17 cellular contexts compared by ENCODE assay signal in the genomic region with DNA sequence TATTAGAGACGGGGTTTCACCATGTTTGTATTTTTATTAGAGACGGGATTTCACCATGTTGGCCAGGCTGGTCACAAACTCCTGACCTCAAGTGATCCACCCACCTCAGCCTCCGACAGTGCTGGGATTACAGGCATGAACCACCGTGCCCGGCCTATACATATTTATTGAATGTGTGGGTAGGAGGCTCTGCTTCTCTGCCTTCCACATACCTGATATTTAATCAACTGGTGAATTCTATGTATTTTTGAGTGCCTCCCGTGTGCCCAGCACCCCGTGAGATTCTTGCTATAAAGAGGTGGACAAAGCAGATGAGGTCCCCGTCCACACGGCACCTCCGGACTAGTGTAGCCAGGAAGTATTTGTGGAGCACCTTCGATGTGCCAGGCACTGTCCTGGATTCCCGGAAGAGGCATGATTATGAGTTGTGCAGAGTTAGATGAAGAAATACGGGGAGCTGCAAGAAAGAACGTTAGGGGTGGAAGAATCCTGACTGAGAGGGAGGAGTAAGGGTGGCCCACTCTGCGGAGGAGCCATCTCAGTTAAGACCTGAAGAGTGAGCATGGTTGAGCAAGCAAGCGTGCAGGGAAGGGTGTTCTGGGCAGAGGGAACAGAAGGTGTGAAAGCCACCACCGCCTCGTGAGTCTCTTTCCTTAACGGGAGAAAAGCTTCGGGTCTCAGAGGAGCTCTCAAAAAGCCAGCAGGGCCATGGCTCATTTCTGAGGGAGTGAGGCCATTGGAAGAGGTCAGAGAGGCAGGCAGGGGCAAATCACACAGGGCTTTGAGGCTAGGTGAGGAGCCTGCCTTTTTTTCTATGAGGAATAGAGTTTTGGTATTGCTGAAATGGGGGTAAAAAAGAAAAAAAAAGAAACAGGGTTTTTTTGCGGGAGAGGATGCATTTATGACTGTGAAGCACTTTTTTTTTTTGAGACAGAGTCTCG. TPM values are rescaled to one million over a fixed set of nuclear protein-coding genes. Genes with fewer than 3 reads are reported as not detected.
DNase-seq lines count a peak whose midpoint lies in the region; ATAC-seq, FAIRE-seq and TF ChIP-seq lines count a peak whose summit lies in the region.
"Had no signal": no experiment of that assay in that cellular context is flagged by ENCODE, and none has a peak within 500 bp of the region (broad histone marks: within the 10 kb centered on the region; RNA-seq: fewer than 3 reads in every experiment).

No MANE protein-coding gene starts in this region.

- H3K4me1 Mint-ChIP-seq in Calu3 (ENCODE audit: low read depth, unreplicated experiment) (peaks cover 55% of the 10 kb centered on the region), chondrocyte (ENCODE audit: low read depth) (peaks cover 78% of the 10 kb centered on the region)

- H3K4me1 ChIP-seq in RWPE2 (ENCODE audit: insufficient read depth, poor library complexity, severe bottlenecking) = peaks cover 15% of the 10 kb centered on the region
- H3K4me1 ChIP-seq in sigmoid colon = peaks cover 0 to 75% (median 72%) of the 10 kb centered on the region in 4 donors

- 88 to 91% methylated on average over 22 of the region's 22 CpGs for WGBS in sigmoid colon, 2 donors

- TF ChIP-seq CTCF in Calu3 (IDR thresholded peaks at IDR 0.05; ENCODE audit: unreplicated experiment) (no peak), RWPE2 (IDR thresholded peaks at IDR 0.05; ENCODE audit: poor library complexity, severe bottlenecking) (no peak), sigmoid colon (IDR thresholded peaks at IDR 0.05) (no peak), chondrocyte (IDR thresholded peaks at IDR 0.05) (no peak)

- H3K9me3 Mint-ChIP-seq in Calu3 (ENCODE audit: low read depth, unreplicated experiment) = no peaks in the 10 kb centered on the region
- no peaks in the 10 kb centered on the region for H3K9me3 Mint-ChIP-seq in chondrocyte (ENCODE audit: low read depth)

- H3K4me3 ChIP-seq in RWPE2 (ENCODE audit: severe bottlenecking) (no peak overlapping the region), sigmoid colon (no peak overlapping the region)
- H3K4me3 ChIP-seq: GM12878, left lung, MG63 had no signal

- H3K27me3 ChIP-seq in RWPE2 (ENCODE audit: insufficient read depth, poor library complexity, severe bottlenecking) (no peaks in the 10 kb centered on the region), sigmoid colon (no peaks in the 10 kb centered on the region)
- H3K27me3 ChIP-seq: MG63 had no signal

- no peak for ATAC-seq in RWPE2 (ENCODE audit: low read depth)
- ATAC-seq: activated CD4-positive, alpha-beta T cell treated with anti-CD3 and anti-CD28 coated beads for 36 hours had no signal

- no peak for FAIRE-seq in RCC 7860 (lab: Jason Lieb, UNC)
- FAIRE-seq: GM12878 had no signal

- H3K27ac Mint-ChIP-seq in Calu3 (ENCODE audit: unreplicated experiment) (peak overlapping the region; percentile 80), chondrocyte (ENCODE audit: unreplicated experiment) (no peak overlapping the region)
- H3K27ac Mint-ChIP-seq: activated CD4-positive, alpha-beta T cell treated with anti-CD3 and anti-CD28 coated beads for 36 hours had no signal

- peak overlapping the region; percentile 63 for H3K4me3 Mint-ChIP-seq in Calu3 (ENCODE audit: low read depth, unreplicated experiment)
- H3K4me3 Mint-ChIP-seq in chondrocyte (ENCODE audit: unreplicated experiment) = no peak overlapping the region
- H3K4me3 Mint-ChIP-seq: activated CD4-positive, alpha-beta T cell treated with anti-CD3 and anti-CD28 coated beads for 36 hours had no signal

- H3K27ac ChIP-seq in RWPE2 (ENCODE audit: poor library complexity, severe bottlenecking) (peak overlapping the region; percentile 11), sigmoid colon (peak overlapping the region; percentile 66 to 100 (median 83))

- no peak for TF ChIP-seq EP300 in sigmoid colon (IDR thresholded peaks at IDR 0.05)

- no peaks in the 10 kb centered on the region for H3K27me3 Mint-ChIP-seq in Calu3 (ENCODE audit: unreplicated experiment)
- no peaks in the 10 kb centered on the region for H3K27me3 Mint-ChIP-seq in chondrocyte (ENCODE audit: low read depth)

- intact Hi-C loops in Calu3 (cut with micrococcal nuclease; ENCODE audit: unreplicated experiment) (no loop called here), sigmoid colon (cut with DNase I) (no loop called here)

- H3K9me3 ChIP-seq in RWPE2 (ENCODE audit: severe bottlenecking) (no peaks in the 10 kb centered on the region), sigmoid colon (no peaks in the 10 kb centered on the region)
- H3K9me3 ChIP-seq: left lung, MG63 had no signal

- TF ChIP-seq POLR2A in sigmoid colon (IDR thresholded peaks at IDR 0.05) = no peak

- peaks cover 19% of the 10 kb centered on the region for H3K36me3 Mint-ChIP-seq in Calu3 (ENCODE audit: insufficient read depth, unreplicated experiment)
- no peaks in the 10 kb centered on the region for H3K36me3 Mint-ChIP-seq in chondrocyte (ENCODE audit: low read depth)

- BruUV-seq in Calu3 (replicated peaks; lab: Mats Ljungman, UMichigan) = no TSS peak

- DNase-seq in Calu3 = no peak
- DNase-seq in RWPE2 (ENCODE audit: low spot score) = no peak
- peak; percentile 92 for DNase-seq in glomerular visceral epithelial cell (ENCODE audit: extremely low spot score)
- DNase-seq in sigmoid colon = no peak
- no peak for DNase-seq in NCI-H226
- no peak for DNase-seq in chondrocyte (ENCODE audit: low spot score)
- no peak for DNase-seq in NCI-H2107 (lab: John Stamatoyannopoulos, UW)
- no peak for DNase-seq in RCC 7860 (ENCODE audit: low spot score)
- DNase-seq: activated CD4-positive, alpha-beta T cell treated with anti-CD3 and anti-CD28 coated beads for 36 hours; activated CD8-positive, alpha-beta memory T cell treated with anti-CD3 and anti-CD28 coated beads, Interleukin-2, amount 50 U/mL, for 4 hours; activated gamma-delta T cell treated with Interleukin-2 at 50 U/mL for 16 hours; AML-193; GOT3; NCI-H446 treated with DMSO at 0.1 percent for 48 hours had no signal

- H3K36me3 ChIP-seq in RWPE2 (ENCODE audit: low read depth) (no peaks in the 10 kb centered on the region), sigmoid colon (peaks cover 33 to 73% (median 38%) of the 10 kb centered on the region in 4 donors)
- H3K36me3 ChIP-seq: MG63 had no signal

- CTCF ChIA-PET in Calu3 (lab: Charles Lee) = interaction anchor here (0.8 to 1.2 kb wide), 2 partner anchors 10 to 11 kb away, joined by 4 read pairs; no protein-coding TSS in a partner anchor

RNA-seq across cellular contexts. Expression of gene CRISPLD2, which starts 21.2 kb away (rescaled TPM):
- 5.9 and 6.5 TPM in 2 replicates for total RNA-seq in Calu3 (2022)
- 100 to 1,000 TPM; 140 to 545 (median 260) TPM for total RNA-seq in sigmoid colon
- 10 to 100 TPM in 1 of 3 donors, 1 to 10 TPM in 2; 3.0 to 27.3 (median 6.0) TPM for polyA plus RNA-seq in sigmoid colon
- 1.7 to 12.1 TPM (median 11.7 TPM) in 3 replicates for total RNA-seq in chondrocyte

Comparison
In these comparisons a context has a peak if more than half of its experiments do, and no peak if none do; other contexts are left out.
1. RNA of gene CRISPLD2, which starts 21.2 kb away (total RNA-seq): 140 to 545 TPM in sigmoid colon; 1.7 to 12.1 TPM in chondrocyte and 5.9 to 6.5 TPM in Calu3; every median in the first group is over 10 times any median in the second.